ENCODE assay signal across 13 cellular contexts in genomic region chr19:38023245-38023644, GRCh38.
DNase-seq lines count a peak whose midpoint lies in the region; ATAC-seq and TF ChIP-seq lines count a peak whose summit lies in the region.
"Had no signal": no experiment of that assay in that cellular context is flagged by ENCODE, and none has a peak within 500 bp of the region (broad histone marks: within the 10 kb centered on the region; RNA-seq: fewer than 3 reads in every experiment).

No MANE protein-coding gene starts in this region.

- no peaks in the 10 kb centered on the region for H3K36me3 ChIP-seq in WERI-Rb-1
- no peaks in the 10 kb centered on the region for H3K36me3 ChIP-seq in smooth muscle cell (ENCODE audit: low read depth)
- H3K36me3 ChIP-seq in mesendoderm (ENCODE audit: control insufficient read depth, insufficient read depth, low read length) = no peaks in the 10 kb centered on the region
- H3K36me3 ChIP-seq: HAP-1 had no signal

- TF ChIP-seq CTCF in WERI-Rb-1 (IDR thresholded peaks at IDR 0.05; ENCODE audit: low read depth, low read length) (no peak), smooth muscle cell (IDR thresholded peaks at IDR 0.05; ENCODE audit: borderline replicate concordance, insufficient read depth, poor library complexity, severe bottlenecking) (no peak)

- 78% methylated on average over 6 of the region's 6 CpGs for WGBS in smooth muscle cell (ENCODE audit: low lambda C conversion rate)
- WGBS in mesendoderm (ENCODE audit: extremely low coverage, insufficient coverage, low lambda C conversion rate) = no CpG with 5 or more reads among the region's 6 CpGs

- no peak overlapping the region for H4K8ac ChIP-seq in mesendoderm (ENCODE audit: low read depth, low read length)

- no peak overlapping the region for H2BK15ac ChIP-seq in mesendoderm (replicated peaks; ENCODE audit: low read depth)

- H3K79me2 ChIP-seq in smooth muscle cell (ENCODE audit: low read depth) = no peaks in the 10 kb centered on the region
- no peaks in the 10 kb centered on the region for H3K79me2 ChIP-seq in mesendoderm (ENCODE audit: control insufficient read depth, insufficient read depth, low read length)

- H3K9ac ChIP-seq in smooth muscle cell (ENCODE audit: low read depth) (no peak overlapping the region), mesendoderm (ENCODE audit: low read length) (no peak overlapping the region)

- H2AK5ac ChIP-seq in mesendoderm (ENCODE audit: low read length) = no peak overlapping the region

- peaks cover 13% of the 10 kb centered on the region for H4K20me1 ChIP-seq in smooth muscle cell (ENCODE audit: low read depth)

- H2AFZ ChIP-seq in smooth muscle cell (ENCODE audit: low read depth) = no peak overlapping the region

- H2BK5ac ChIP-seq in mesendoderm (ENCODE audit: low read length) = no peak overlapping the region

- H3K4me2 ChIP-seq in smooth muscle cell (no peak overlapping the region), mesendoderm (ENCODE audit: low read length) (no peak overlapping the region)

- no peak overlapping the region for H3K18ac ChIP-seq in mesendoderm (ENCODE audit: low read length)

- H3K27me3 ChIP-seq in WERI-Rb-1 (ENCODE audit: insufficient read depth, low read depth, severe bottlenecking) (no peaks in the 10 kb centered on the region), smooth muscle cell (ENCODE audit: low read depth) (no peaks in the 10 kb centered on the region), mesendoderm (ENCODE audit: insufficient read depth, low read length, poor library complexity) (no peaks in the 10 kb centered on the region)

- H2BK120ac ChIP-seq in mesendoderm (ENCODE audit: low read depth, low read length) = no peak overlapping the region

- H3K56ac ChIP-seq in mesendoderm (ENCODE audit: low read length) = no peak overlapping the region

- H3K27ac ChIP-seq in WERI-Rb-1 (peak overlapping the region; percentile 59), smooth muscle cell (ENCODE audit: low read depth) (peak overlapping the region; percentile 35), mesendoderm (ENCODE audit: low read depth, low read length) (no peak overlapping the region)

- H3K4me3 ChIP-seq in WERI-Rb-1 (ENCODE audit: low read depth, low read length) (no peak overlapping the region), smooth muscle cell (no peak overlapping the region), mesendoderm (ENCODE audit: low read length) (no peak overlapping the region)
- H3K4me3 ChIP-seq: HAP-1 had no signal

- H3K4me1 ChIP-seq in smooth muscle cell (ENCODE audit: low read depth) (peaks cover 9% of the 10 kb centered on the region), mesendoderm (ENCODE audit: control insufficient read depth, low read depth, low read length) (peaks cover 3% of the 10 kb centered on the region)
- H3K4me1 ChIP-seq: HAP-1 had no signal

- no peak overlapping the region for H4K5ac ChIP-seq in mesendoderm (ENCODE audit: low read length)

- H3K9me3 ChIP-seq in WERI-Rb-1 (ENCODE audit: severe bottlenecking) (no peaks in the 10 kb centered on the region), smooth muscle cell (replicated peaks; ENCODE audit: low read depth) (no peaks in the 10 kb centered on the region)
- H3K9me3 ChIP-seq: HAP-1 had no signal

- H3K23ac ChIP-seq in mesendoderm (ENCODE audit: low read length) = no peak overlapping the region

- peak; percentile 47 for DNase-seq in HT1080 (ENCODE audit: low read depth)
- DNase-seq in WERI-Rb-1 = no peak
- DNase-seq in foreskin melanocyte = peak; percentile 32
- DNase-seq in smooth muscle cell (lab: John Stamatoyannopoulos, UW; ENCODE audit: unreplicated experiment) = no peak
- no peak for DNase-seq in mesendoderm
- DNase-seq in germinal center (ENCODE audit: low spot score) = no peak
- DNase-seq: activated CD8-positive, alpha-beta T cell treated with anti-CD3 and anti-CD28 coated beads for 36 hours; activated naive CD4-positive, alpha-beta T cell treated with anti-CD3 and anti-CD28 coated beads for 36 hours; NCI-H2081; OCI-M1; posterior cingulate gyrus had no signal

- H3K79me1 ChIP-seq in mesendoderm (ENCODE audit: low read length) = peaks cover 2% of the 10 kb centered on the region

- H3K4ac ChIP-seq in mesendoderm (ENCODE audit: low read depth, low read length) = no peak overlapping the region

- H3F3A ChIP-seq in smooth muscle cell (ENCODE audit: low read depth) = no peaks in the 10 kb centered on the region

- no peak for ATAC-seq in GM19351 (IDR thresholded peaks at IDR 0.05; ENCODE audit: unreplicated experiment)
- ATAC-seq: activated CD8-positive, alpha-beta T cell treated with anti-CD3 and anti-CD28 coated beads for 36 hours had no signal

Comparison
In these comparisons a context has a peak if more than half of its experiments do, and no peak if none do; other contexts are left out.
1. DNase-seq: peak in HT1080 (single experiment) and foreskin melanocyte (single experiment); none in WERI-Rb-1 (single experiment), smooth muscle cell (single experiment), mesendoderm (single experiment) and germinal center (single experiment).